13 cellular contexts compared by ENCODE assay signal in genomic region chr4:143407475-143407874, GRCh38.
DNase-seq lines count a peak whose midpoint lies in the region; ATAC-seq and TF ChIP-seq lines count a peak whose summit lies in the region.
"Had no signal": no experiment of that assay in that cellular context is flagged by ENCODE, and none has a peak within 500 bp of the region (broad histone marks: within the 10 kb centered on the region; RNA-seq: fewer than 3 reads in every experiment).

No MANE protein-coding gene starts in this region.

- intact Hi-C loops in left lung (cut with DNase I) = no loop called here

- peak overlapping the region; percentile 71 for H3K27ac ChIP-seq in angular gyrus (ENCODE audit: low read depth, low read length)
- H3K27ac ChIP-seq in left lung = peak overlapping the region; percentile 7 to 51
- peak overlapping the region; percentile 55 for H3K27ac ChIP-seq in subcutaneous abdominal adipose tissue (ENCODE audit: low read depth, low read length)

- H3K4me1 ChIP-seq in left lung = peaks cover 17 to 60% of the 10 kb centered on the region in 2 donors
- H3K4me1 ChIP-seq in subcutaneous abdominal adipose tissue (ENCODE audit: control insufficient read depth in 5 of 5, insufficient read depth in 5 of 5, low read length in 5 of 5) = peaks cover 4 to 70% (median 66%) of the 10 kb centered on the region in 5 donors

- H3K36me3 ChIP-seq in left lung = no peaks in the 10 kb centered on the region
- H3K36me3 ChIP-seq in subcutaneous abdominal adipose tissue (ENCODE audit: control insufficient read depth in 5 of 5, insufficient read depth in 5 of 5, low read length in 5 of 5) = no peaks in the 10 kb centered on the region

- H3K27me3 ChIP-seq in left lung (no peaks in the 10 kb centered on the region), subcutaneous abdominal adipose tissue (ENCODE audit: control insufficient read depth in 5 of 5, insufficient read depth in 4 of 5, low read length in 5 of 5) (no peaks in the 10 kb centered on the region)

- DNase-seq in NAMALWA (ENCODE audit: low spot score) = peak; percentile 40
- no peak for DNase-seq in left lung
- DNase-seq in globus pallidus (ENCODE audit: low spot score) = no peak
- DNase-seq in activated CD4-positive, alpha-beta T cell treated with anti-CD3 and anti-CD28 coated beads for 48 hours = no peak
- DNase-seq: activated CD4-positive, alpha-beta memory T cell treated with anti-CD3 and anti-CD28 coated beads, Interleukin-2, amount 10 ng/mL, durations not matched to agents 7 days and 5 days; NCI-H2029 treated with DMSO at 0.1 percent for 48 hours; SHP77; T1000 had no signal

- H3K9ac ChIP-seq in subcutaneous abdominal adipose tissue (ENCODE audit: low read length in 5 of 5) = peak overlapping the region in 1 of 5 donors; percentile 40

- ATAC-seq in left lung (no peak), HG02938 (IDR thresholded peaks at IDR 0.05; ENCODE audit: unreplicated experiment) (no peak), GM21529 (IDR thresholded peaks at IDR 0.05; ENCODE audit: unreplicated experiment) (no peak)
- ATAC-seq: activated T-helper 17 cell treated with anti-CD3 and anti-CD28 coated beads, Interleukin-2, amount 50 U/mL, for 72 hours had no signal

- TF ChIP-seq CTCF in left lung (IDR thresholded peaks at IDR 0.05) = no peak

- H3K9me3 ChIP-seq in left lung = no peaks in the 10 kb centered on the region
- no peaks in the 10 kb centered on the region for H3K9me3 ChIP-seq in subcutaneous abdominal adipose tissue (ENCODE audit: control insufficient read depth in 5 of 5, low read length in 5 of 5)

- H3K4me3 ChIP-seq in left lung (no peak overlapping the region), subcutaneous abdominal adipose tissue (ENCODE audit: low read depth in 1 of 5, low read length in 5 of 5) (peak overlapping the region in 1 of 5 donors; percentile 19)
